ENCODE assay signal across 12 cellular contexts in genomic region chr14:32329146-32329545, GRCh38. TPM values are rescaled to one million over a fixed set of nuclear protein-coding genes. Genes with fewer than 3 reads are reported as not detected.
DNase-seq lines count a peak whose midpoint lies in the region; ATAC-seq, FAIRE-seq and TF ChIP-seq lines count a peak whose summit lies in the region.
"Had no signal": no experiment of that assay in that cellular context is flagged by ENCODE, and none has a peak within 500 bp of the region (broad histone marks: within the 10 kb centered on the region; RNA-seq: fewer than 3 reads in every experiment).

AKAP6 (plus strand) TSS chr14:32329298; CDS start chr14:32433494, 104,196 bp downstream.

- peak within 1 kb of the TSS; percentile 47; the same call in 1 of the 2 replicates for H2AFZ ChIP-seq in K562 (ENCODE audit: low read depth, low read length)

- TF ChIP-seq CTCF in K562 (IDR thresholded peaks at IDR 0.05 in 2 of 3, conservative IDR thresholded peaks at IDR 0.05 in 1 of 3; ENCODE audit: insufficient read depth in 2 of 3, low read depth in 1 of 3, low read length in 3 of 3): no peak
- TF ChIP-seq CTCF in GM20000 (IDR thresholded peaks at IDR 0.05; ENCODE audit: extremely low read depth, missing control alignments): no peak

- peaks cover 0 to 22% of the 10 kb centered on the region in 2 experiments; a peak in 3 of 5 replicates for H3K4me1 ChIP-seq in K562 (replicated peaks in 1 of 2; ENCODE audit: control insufficient read depth in 2 of 2, insufficient read depth in 2 of 2, low read length in 2 of 2)

- H3K9me3 ChIP-seq in K562 (replicated peaks; ENCODE audit: control insufficient read depth, insufficient read depth, low read depth, low read length): no peaks in the 10 kb centered on the region

- H3K27me3 ChIP-seq in K562 (ENCODE audit: control insufficient read depth in 2 of 2, insufficient read depth in 2 of 2, low read length in 2 of 2): no peaks in the 10 kb centered on the region

- H3K9me1 ChIP-seq in K562 (ENCODE audit: control insufficient read depth, insufficient read depth, low read length): no peaks in the 10 kb centered on the region

- peak; percentile 39 for DNase-seq in DMS 273 (lab: John Stamatoyannopoulos, UW; ENCODE audit: unreplicated experiment)
- no peak for DNase-seq in DMS 273 treated with DMSO at 0.1 percent for 48 hours (lab: John Stamatoyannopoulos, UW)
- peak in 1 of 4 experiments; percentile 10 for DNase-seq in K562 (ENCODE audit: extremely low read depth in 1 of 4, low spot score in 3 of 4)
- peak; percentile 90 for DNase-seq in islet precursor cell
- DNase-seq in GM20000 (ENCODE audit: low spot score): no peak
- DNase-seq: activated CD4-positive, CD25-positive, alpha-beta regulatory T cell treated with anti-CD3 and anti-CD28 coated beads, Interleukin-2, amount 50 U/mL, for 72 hours; DMS79 treated with DMSO at 0.1 percent for 48 hours had no signal

- no peak within 1 kb of the TSS for H3K4me3 ChIP-seq in K562

- no peaks in the 10 kb centered on the region for H4K20me1 ChIP-seq in K562 (replicated peaks; ENCODE audit: control insufficient read depth, insufficient read depth, low read length)

- no peak for TF ChIP-seq RAD21 in K562 (CRISPR knock-in tag; conservative IDR thresholded peaks at IDR 0.05 in 1 of 2, IDR thresholded peaks at IDR 0.05 in 1 of 2)

- no peak for FAIRE-seq in K562 (lab: Jason Lieb, UNC)

- intact Hi-C loops in K562 (cut with micrococcal nuclease): no loop called here

- BruUV-seq in K562 (replicated peaks; lab: Mats Ljungman, UMichigan): no TSS peak

- TF ChIP-seq POLR2A in K562 (conservative IDR thresholded peaks at IDR 0.05): no peak

- H3K27ac ChIP-seq in K562 (ENCODE audit: extremely low read depth, low read depth, low read length): no peak within 1 kb of the TSS
- H3K27ac ChIP-seq in temporal lobe (ENCODE audit: low read depth, low read length): peak within 1 kb of the TSS; percentile 74
- H3K27ac ChIP-seq: 22Rv1, RWPE1 had no signal

- TF ChIP-seq EP300 in K562 (IDR thresholded peaks at IDR 0.05; ENCODE audit: low read length): no peak

- no peaks in the 10 kb centered on the region for H3K79me2 ChIP-seq in K562 (ENCODE audit: control insufficient read depth, insufficient read depth, low read length)

- no peaks in the 10 kb centered on the region for H3K36me3 ChIP-seq in K562 (ENCODE audit: control insufficient read depth, insufficient read depth, low read length)

- ATAC-seq in K562 (no peak), GM19035 (IDR thresholded peaks at IDR 0.05; ENCODE audit: unreplicated experiment) (no peak), HG02678 (IDR thresholded peaks at IDR 0.05; ENCODE audit: unreplicated experiment) (no peak)

- CTCF ChIA-PET in K562 (lab: Yijun Ruan, JAX; ENCODE audit: low intra/inter-chr PET ratio): no interaction called here

- no peak within 1 kb of the TSS for H3K9ac ChIP-seq in K562 (ENCODE audit: insufficient read depth in 1 of 2, low read depth in 2 of 2, low read length in 2 of 2)

- WGBS in K562 (ENCODE audit: insufficient coverage, low coverage, missing lambda C conversion rate): 69% methylated on average over 7 of the region's 7 CpGs

- in situ Hi-C loops in K562 (cut with MboI): no loop called here

- H3K4me2 ChIP-seq in K562 (ENCODE audit: insufficient read depth, low read length): no peak within 1 kb of the TSS

- POLR2A ChIA-PET in K562 (lab: Yijun Ruan, JAX): no interaction called here

TF ChIP-seq in K562, 482 proteins besides CTCF, POLR2A, EP300 and RAD21:
- TF ChIP-seq, protein P1, sequence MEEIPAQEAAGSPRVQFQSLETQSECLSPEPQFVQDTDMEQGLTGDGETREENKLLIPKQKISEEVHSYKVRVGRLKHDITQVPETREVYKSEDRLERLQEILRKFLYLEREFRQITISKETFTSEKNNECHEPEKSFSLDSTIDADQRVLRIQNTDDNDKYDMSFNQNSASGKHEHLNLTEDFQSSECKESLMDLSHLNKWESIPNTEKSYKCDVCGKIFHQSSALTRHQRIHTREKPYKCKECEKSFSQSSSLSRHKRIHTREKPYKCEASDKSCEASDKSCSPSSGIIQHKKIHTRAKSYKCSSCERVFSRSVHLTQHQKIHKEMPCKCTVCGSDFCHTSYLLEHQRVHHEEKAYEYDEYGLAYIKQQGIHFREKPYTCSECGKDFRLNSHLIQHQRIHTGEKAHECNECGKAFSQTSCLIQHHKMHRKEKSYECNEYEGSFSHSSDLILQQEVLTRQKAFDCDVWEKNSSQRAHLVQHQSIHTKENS (CRISPR knock-in tag; IDR thresholded peaks at IDR 0.05): no peak
- TF ChIP-seq TOE1 (IDR thresholded peaks at IDR 0.05; ENCODE audit: borderline replicate concordance) (no peak), TOE1 (CRISPR knock-in tag; IDR thresholded peaks at IDR 0.05; ENCODE audit: borderline replicate concordance, low read depth) (no peak), ZNF41 (CRISPR knock-in tag; conservative IDR thresholded peaks at IDR 0.05) (no peak), ESRRA (IDR thresholded peaks at IDR 0.05; ENCODE audit: borderline replicate concordance, low read depth) (no peak), HBP1 (CRISPR knock-in tag; IDR thresholded peaks at IDR 0.05) (no peak), RFX1 (IDR thresholded peaks at IDR 0.05) (peak; percentile 86), NRF1 (conservative IDR thresholded peaks at IDR 0.05 in 1 of 2, IDR thresholded peaks at IDR 0.05 in 1 of 2) (no peak)
TF ChIP-seq in K562: peak in this region for 1.

RNA-seq across cellular contexts. Expression of gene AKAP6, which starts in this region (rescaled TPM):
- total RNA-seq in K562 (2011; cell fraction: chromatin; rRNA removed; ENCODE audit: low replicate concordance): 2.4 and 3.2 TPM in 2 replicates
- 1.2 and 2.4 TPM in 2 replicates for total RNA-seq in K562 (2011; cell fraction: nucleolus; rRNA removed)
- 2.9 and 3.0 TPM in 2 replicates for total RNA-seq in K562 (2011; cell fraction: nucleoplasm; rRNA removed)
- total RNA-seq in K562 (2014; rRNA removed) (0.49 and 1.7 TPM in 2 replicates), K562 (2014; rRNA removed; fragmentation: Illumina TruSeq; extraction: Trizol) (0.62 and 0.73 TPM in 2 replicates), K562 (2015; rRNA removed; fragmentation: Illumina TruSeq; extraction: Trizol) (0.25 and 0.41 TPM in 2 replicates), K562 (2021) (0.42 and 0.62 TPM in 2 replicates), temporal lobe (107 TPM)
- polyA plus RNA-seq in K562 (2011; rRNA removed) (0.28 and 1.3 TPM in 2 replicates), K562 (2014; fragmentation: Illumina TruSeq; extraction: Trizol) (0.29 and 0.42 TPM in 2 replicates), K562 (2014; fragmentation: Nextera tagmentation; extraction: Ambion mirVana) (under 1 TPM; 0.03 to 0.14 TPM), K562 (2014; rRNA removed) (0.38 and 0.48 TPM in 2 replicates)
- polyA plus RNA-seq in K562 (2011; cell fraction: cytosol; rRNA removed): 0.04 and 0.31 TPM in 2 replicates
- 0.48 and 1.2 TPM in 2 replicates for polyA plus RNA-seq in K562 (2011; cell fraction: nucleus; rRNA removed)
- 0.10 and 0.35 TPM in 2 replicates for polyA plus RNA-seq in K562 (2012)
- polyA minus RNA-seq in K562 (2011; rRNA and poly(A)+ RNA removed): 3.9 and 4.1 TPM in 2 replicates
- 0.55 and 0.57 TPM in 2 replicates for polyA minus RNA-seq in K562 (2011; cell fraction: cytosol; rRNA and poly(A)+ RNA removed)
- 1.2 and 1.6 TPM in 2 replicates for polyA minus RNA-seq in K562 (2011; cell fraction: nucleus; rRNA and poly(A)+ RNA removed)

Comparison
In these comparisons a context has a peak if more than half of its experiments do, and no peak if none do; other contexts are left out.
1. RNA of gene AKAP6 (total RNA-seq): 107 TPM in temporal lobe (single experiment); 0.25 to 3.2 TPM in K562; every median in the first group is over 10 times any median in the second.
2. DNase-seq: peak in DMS 273 (single experiment) and islet precursor cell (single experiment); none in DMS 273 treated with DMSO at 0.1 percent for 48 hours (single experiment) and GM20000 (single experiment).